27 cellular contexts compared by ENCODE assay signal in the genomic region with DNA sequence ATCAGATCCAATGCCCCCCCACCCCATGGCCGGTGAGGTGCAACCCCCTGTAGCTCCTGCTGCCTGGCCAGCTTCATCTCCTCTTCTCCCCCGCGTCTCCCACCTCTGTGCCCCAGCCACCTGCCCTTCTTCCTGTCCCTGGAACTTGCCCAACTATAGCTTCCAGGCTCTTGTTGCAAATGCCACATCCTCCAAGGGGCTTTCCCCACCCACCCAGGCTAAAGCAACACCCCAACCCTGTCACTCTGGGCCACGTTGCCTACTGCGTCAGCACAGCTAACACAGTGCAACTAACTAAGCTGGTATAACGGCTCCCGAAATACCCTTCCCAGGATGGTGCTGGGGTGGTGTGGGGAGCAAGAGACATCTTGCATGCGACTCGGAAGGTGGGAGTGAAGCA. TPM values are rescaled to one million over a fixed set of nuclear protein-coding genes. Genes with fewer than 3 reads are reported as not detected.
DNase-seq lines count a peak whose midpoint lies in the region; ATAC-seq and TF ChIP-seq lines count a peak whose summit lies in the region.
"Had no signal": no experiment of that assay in that cellular context is flagged by ENCODE, and none has a peak within 500 bp of the region (broad histone marks: within the 10 kb centered on the region; RNA-seq: fewer than 3 reads in every experiment).

No MANE protein-coding gene starts in this region.

- intact Hi-C loops in natural killer cell (cut with micrococcal nuclease), result no loop called here

- peaks cover 24 to 34% of the 10 kb centered on the region in 2 donors for H3K27me3 Mint-ChIP-seq in natural killer cell treated with Interleukin-12 subunit alpha and Interleukin-12 subunit beta and Interleukin-15 and Interleukin-18, amount 100 ng/mL, for 72 hours
- H3K27me3 Mint-ChIP-seq in natural killer cell (ENCODE audit: low read depth in 2 of 2), result peaks cover 14 to 17% of the 10 kb centered on the region in 2 donors

- H3K4me3 Mint-ChIP-seq in natural killer cell treated with Interleukin-12 subunit alpha and Interleukin-12 subunit beta and Interleukin-15 and Interleukin-18, amount 100 ng/mL, for 72 hours, result no peak overlapping the region
- no peak overlapping the region for H3K4me3 Mint-ChIP-seq in natural killer cell
- H3K4me3 Mint-ChIP-seq: B cell; endodermal cell; mesothelial cell of epicardium; naive thymus-derived CD4-positive, alpha-beta T cell had no signal

- H3K9me3 Mint-ChIP-seq in natural killer cell treated with Interleukin-12 subunit alpha and Interleukin-12 subunit beta and Interleukin-15 and Interleukin-18, amount 100 ng/mL, for 72 hours, result no peaks in the 10 kb centered on the region
- no peaks in the 10 kb centered on the region for H3K9me3 Mint-ChIP-seq in natural killer cell
- H3K9me3 Mint-ChIP-seq: endodermal cell, mesothelial cell of epicardium had no signal

- no peak overlapping the region for H3K27ac Mint-ChIP-seq in natural killer cell treated with Interleukin-12 subunit alpha and Interleukin-12 subunit beta and Interleukin-15 and Interleukin-18, amount 100 ng/mL, for 72 hours
- H3K27ac Mint-ChIP-seq in natural killer cell, result no peak overlapping the region
- H3K27ac Mint-ChIP-seq: B cell, endodermal cell, mesothelial cell of epicardium had no signal

- H3K4me1 Mint-ChIP-seq in natural killer cell treated with Interleukin-12 subunit alpha and Interleukin-12 subunit beta and Interleukin-15 and Interleukin-18, amount 100 ng/mL, for 72 hours (ENCODE audit: low read depth in 2 of 2), result peaks cover 0 to 6% of the 10 kb centered on the region in 2 donors
- no peaks in the 10 kb centered on the region for H3K4me1 Mint-ChIP-seq in natural killer cell
- H3K4me1 Mint-ChIP-seq: B cell had no signal

- no peaks in the 10 kb centered on the region for H3K36me3 Mint-ChIP-seq in natural killer cell treated with Interleukin-12 subunit alpha and Interleukin-12 subunit beta and Interleukin-15 and Interleukin-18, amount 100 ng/mL, for 72 hours
- no peaks in the 10 kb centered on the region for H3K36me3 Mint-ChIP-seq in natural killer cell
- H3K36me3 Mint-ChIP-seq: mesothelial cell of epicardium; naive thymus-derived CD4-positive, alpha-beta T cell had no signal

- TF ChIP-seq CTCF in natural killer cell (IDR thresholded peaks at IDR 0.05), result no peak
- TF ChIP-seq CTCF in omental fat pad (IDR thresholded peaks at IDR 0.05), result no peak

- ATAC-seq in activated CD4-positive, CD25-positive, alpha-beta regulatory T cell treated with anti-CD3 and anti-CD28 coated beads, Interleukin-2, amount 50 U/mL, for 24 hours, result peak; percentile 41 to 69
- peak; percentile 54 to 73 for ATAC-seq in natural killer cell treated with Interleukin-12 subunit alpha and Interleukin-12 subunit beta and Interleukin-15 and Interleukin-18, amount 100 ng/mL, for 72 hours
- no peak for ATAC-seq in natural killer cell
- peak; percentile 34 for ATAC-seq in omental fat pad (ENCODE audit: low FRiP score)
- peak; percentile 86 for ATAC-seq in stimulated activated naive CD8-positive, alpha-beta T cell treated with anti-CD3 and anti-CD28 coated beads, Interleukin-15, Interleukin-2, amounts not matched to agents 100 U/mL and 50 U/mL, for 24 hours
- ATAC-seq: gastrocnemius medialis; naive thymus-derived CD4-positive, alpha-beta T cell had no signal

- DNase-seq in activated CD4-positive, CD25-positive, alpha-beta regulatory T cell treated with anti-CD3 and anti-CD28 coated beads, Interleukin-2, amount 50 U/mL, for 72 hours, result no peak
- no peak for DNase-seq in natural killer cell treated with Interleukin-12 subunit alpha and Interleukin-12 subunit beta and Interleukin-15 and Interleukin-18, amount 100 ng/mL, for 72 hours (ENCODE audit: low spot score)
- DNase-seq in natural killer cell, result no peak
- DNase-seq in omental fat pad (ENCODE audit: low spot score), result no peak
- DNase-seq in stimulated activated naive CD8-positive, alpha-beta T cell treated with anti-CD3 and anti-CD28 coated beads, Interleukin-15, Interleukin-2, amounts not matched to agents 100 U/mL and 50 U/mL, for 24 hours, result peak; percentile 69
- DNase-seq in globus pallidus (ENCODE audit: low spot score), result no peak
- DNase-seq in COR-L47 (lab: John Stamatoyannopoulos, UW), result no peak
- DNase-seq: activated effector memory CD4-positive, alpha-beta T cell treated with anti-CD3 and anti-CD28 coated beads, Interleukin-2, amount 50 U/mL, for 16 hours; anterior cingulate cortex; cortex of kidney; DMS53; endodermal cell; gastrocnemius medialis; GOT3; hypothalamus; IMR-90; left ventricle myocardium inferior; naive thymus-derived CD4-positive, alpha-beta T cell; NCI-H1092 treated with DMSO at 0.1 percent for 48 hours; NCI-H187 treated with DMSO at 0.1 percent for 48 hours; NCI-H526 treated with DMSO at 0.1 percent for 48 hours; ovary; SK-N-SH; spleen had no signal

RNA-seq across cellular contexts. Expression of a gene that starts 19.8 kb away (rescaled TPM):
- 1 to 10 TPM; 1.1 to 2.1 TPM for total RNA-seq in natural killer cell treated with Interleukin-12 subunit alpha and Interleukin-12 subunit beta and Interleukin-15 and Interleukin-18, amount 100 ng/mL, for 72 hours
- total RNA-seq in natural killer cell, result 1 to 10 TPM; 1.6 to 2.6 (median 1.6) TPM
- total RNA-seq in omental fat pad, result 1 to 10 TPM; 4.4 to 6.5 (median 5.4) TPM

RNA-seq across cellular contexts. Expression of a gene that starts 41.7 kb away (rescaled TPM):
- total RNA-seq in natural killer cell treated with Interleukin-12 subunit alpha and Interleukin-12 subunit beta and Interleukin-15 and Interleukin-18, amount 100 ng/mL, for 72 hours, result 10 to 100 TPM; 23.3 to 30.6 TPM
- 10 to 100 TPM; 21.0 to 29.5 (median 28.8) TPM for total RNA-seq in natural killer cell
- 10 to 100 TPM; 22.1 to 36.4 (median 27.1) TPM for total RNA-seq in omental fat pad

Comparison
In these comparisons a context has a peak if more than half of its experiments do, and no peak if none do; other contexts are left out.
1. ATAC-seq: peak in activated CD4-positive, CD25-positive, alpha-beta regulatory T cell treated with anti-CD3 and anti-CD28 coated beads, Interleukin-2, amount 50 U/mL, for 24 hours (2 of 2), natural killer cell treated with Interleukin-12 subunit alpha and Interleukin-12 subunit beta and Interleukin-15 and Interleukin-18, amount 100 ng/mL, for 72 hours (2 of 2), omental fat pad (single experiment) and stimulated activated naive CD8-positive, alpha-beta T cell treated with anti-CD3 and anti-CD28 coated beads, Interleukin-15, Interleukin-2, amounts not matched to agents 100 U/mL and 50 U/mL, for 24 hours (single experiment); none in natural killer cell (0 of 3).